8 cellular contexts compared by ENCODE assay signal in genomic region chr3:5197470-5198312, GRCh38. TPM values are rescaled to one million over a fixed set of nuclear protein-coding genes. Genes with fewer than 3 reads are reported as not detected.
DNase-seq lines count a peak whose midpoint lies in the region; ATAC-seq and TF ChIP-seq lines count a peak whose summit lies in the region.

No MANE protein-coding gene starts in this region.

- H3K9me3 Mint-ChIP-seq in CD8-positive, alpha-beta T cell = peaks cover 5% of the 10 kb centered on the region

- POLR2A ChIA-PET in CD8-positive, alpha-beta T cell (lab: Charles Lee) = interaction anchor here (0.7 to 3.8 kb wide), 7 partner anchors 9 to 704 kb away, joined by 3 to 80 read pairs (median 5); partner anchors contain the start of genes ARL8B, EDEM1 and ITPR1

- DNase-seq in CD8-positive, alpha-beta T cell = peak in 2 of 7 experiments; percentile 37 to 41
- DNase-seq in activated CD4-positive, alpha-beta T cell treated with anti-CD3 and anti-CD28 coated beads for 48 hours = peak; percentile 59
- DNase-seq in left ventricle myocardium inferior (no peak), upper lobe of right lung (no peak), HK-2 (ENCODE audit: unreplicated experiment) (no peak), NCI-H774 (lab: John Stamatoyannopoulos, UW) (no peak)

- H3K4me3 Mint-ChIP-seq in CD8-positive, alpha-beta T cell = peak overlapping the region; percentile 64

- ATAC-seq in CD8-positive, alpha-beta T cell = peak; percentile 71
- ATAC-seq in GM19467 (IDR thresholded peaks at IDR 0.05; ENCODE audit: unreplicated experiment) (peak; percentile 64), HG03457 (IDR thresholded peaks at IDR 0.05; ENCODE audit: unreplicated experiment) (peak; percentile 52), upper lobe of right lung (peak; percentile 54)

- H3K27me3 Mint-ChIP-seq in CD8-positive, alpha-beta T cell (ENCODE audit: low read depth) = no peaks in the 10 kb centered on the region

- peaks cover 74% of the 10 kb centered on the region for H3K4me1 Mint-ChIP-seq in CD8-positive, alpha-beta T cell (ENCODE audit: low read depth)

- intact Hi-C loops in CD8-positive, alpha-beta T cell (cut with DNase I, micrococcal nuclease) = loop anchor here (1.0 to 10.0 kb wide), 4 partner anchors 8 to 733 kb away; partner anchors contain the start of genes EDEM1 (in 1 of the 2) and SUMF1 (in 1 of the 2)
- intact Hi-C loops in left ventricle myocardium inferior (cut with micrococcal nuclease) = no loop called here
- intact Hi-C loops in upper lobe of right lung (cut with DNase I) = no loop called here

- peak overlapping the region; percentile 85 for H3K27ac Mint-ChIP-seq in CD8-positive, alpha-beta T cell

- peaks cover 73% of the 10 kb centered on the region for H3K4me1 ChIP-seq in CD8-positive, alpha-beta T cell (ENCODE audit: insufficient read depth, low read length)
- H3K4me1 ChIP-seq in left ventricle myocardium inferior = peaks cover 37% of the 10 kb centered on the region
- H3K4me1 ChIP-seq in upper lobe of right lung = peaks cover 62% of the 10 kb centered on the region

- H3K4me3 ChIP-seq in CD8-positive, alpha-beta T cell (ENCODE audit: low read depth, low read length) = no peak overlapping the region
- H3K4me3 ChIP-seq in left ventricle myocardium inferior (no peak overlapping the region), upper lobe of right lung (no peak overlapping the region)

- no peaks in the 10 kb centered on the region for H3K9me3 ChIP-seq in CD8-positive, alpha-beta T cell (ENCODE audit: low read length)
- H3K9me3 ChIP-seq in left ventricle myocardium inferior (replicated peaks) = no peaks in the 10 kb centered on the region
- no peaks in the 10 kb centered on the region for H3K9me3 ChIP-seq in upper lobe of right lung

- TF ChIP-seq CTCF in CD8-positive, alpha-beta T cell (IDR thresholded peaks at IDR 0.05) = no peak
- TF ChIP-seq CTCF in left ventricle myocardium inferior (IDR thresholded peaks at IDR 0.05; ENCODE audit: borderline replicate concordance) (no peak), upper lobe of right lung (IDR thresholded peaks at IDR 0.05) (no peak)

- peaks cover 26% of the 10 kb centered on the region for H3K36me3 ChIP-seq in CD8-positive, alpha-beta T cell (ENCODE audit: insufficient read depth, low read length)
- H3K36me3 ChIP-seq in left ventricle myocardium inferior (peaks cover 48% of the 10 kb centered on the region), upper lobe of right lung (peaks cover 55% of the 10 kb centered on the region)

- peaks cover 61% of the 10 kb centered on the region for H3K36me3 Mint-ChIP-seq in CD8-positive, alpha-beta T cell

- CTCF ChIA-PET in CD8-positive, alpha-beta T cell (lab: Charles Lee) = interaction anchor here (0.6 to 2.1 kb wide), 7 partner anchors 9 to 75 kb away, joined by 3 to 11 read pairs (median 3); partner anchors contain the start of gene EDEM1

- no peaks in the 10 kb centered on the region for H3K27me3 ChIP-seq in CD8-positive, alpha-beta T cell (ENCODE audit: insufficient read depth, low read length)
- no peaks in the 10 kb centered on the region for H3K27me3 ChIP-seq in left ventricle myocardium inferior (ENCODE audit: low read depth)
- no peaks in the 10 kb centered on the region for H3K27me3 ChIP-seq in upper lobe of right lung

- H3K27ac ChIP-seq in CD8-positive, alpha-beta T cell (ENCODE audit: low read depth, low read length) = peak overlapping the region; percentile 27
- H3K27ac ChIP-seq in left ventricle myocardium inferior (replicated peaks) (peak overlapping the region; percentile 0), upper lobe of right lung (peak overlapping the region; percentile 31)

RNA-seq across cellular contexts. Expression of gene EDEM1, which starts 10.2 kb away (rescaled TPM):
- total RNA-seq in CD8-positive, alpha-beta T cell = 10 to 100 TPM; 73.0 to 88.9 TPM
- total RNA-seq in left ventricle myocardium inferior = 7.9 TPM
- total RNA-seq in upper lobe of right lung = 88.6 TPM

Comparison
In these comparisons a context has a peak if more than half of its experiments do, and no peak if none do; other contexts are left out.
1. intact Hi-C loops: an anchor here in CD8-positive, alpha-beta T cell (1.0 to 10.0 kb wide); none called in left ventricle myocardium inferior and upper lobe of right lung.